ENCODE assay signal across 32 cellular contexts in genomic region chr17:38768417-38768816, GRCh38. TPM values are rescaled to one million over a fixed set of nuclear protein-coding genes. Genes with fewer than 3 reads are reported as not detected.
DNase-seq lines count a peak whose midpoint lies in the region; ATAC-seq and TF ChIP-seq lines count a peak whose summit lies in the region.
"Had no signal": no experiment of that assay in that cellular context is flagged by ENCODE, and none has a peak within 500 bp of the region (broad histone marks: within the 10 kb centered on the region; RNA-seq: fewer than 3 reads in every experiment).

No MANE protein-coding gene starts in this region.

- no peaks in the 10 kb centered on the region for H3K9me3 Mint-ChIP-seq in activated T-cell treated with anti-CD3 and anti-CD28 coated beads, Interleukin-2, amount 50 U/mL, for 24 hours
- H3K9me3 Mint-ChIP-seq in activated T-cell treated with anti-CD3 and anti-CD28 coated beads, Interleukin-2, amount 50 U/mL, for 72 hours, result no peaks in the 10 kb centered on the region
- no peaks in the 10 kb centered on the region for H3K9me3 Mint-ChIP-seq in stimulated activated naive B cell treated with anti-CD40 and anti-IgM and Interleukin-4, amounts not matched to agents 10 μg/mL and 1 μg/mL and 100 μg/mL, for 72 hours
- H3K9me3 Mint-ChIP-seq: activated naive CD4-positive, alpha-beta T cell treated with anti-CD3 and anti-CD28 coated beads, Interleukin-2, amount 50 U/mL, for 72 hours; CD4-positive, alpha-beta memory T cell; GM23338; immature natural killer cell had no signal

- no peak for DNase-seq in activated T-cell treated with anti-CD3 and anti-CD28 coated beads, Interleukin-2, amount 50 U/mL, for 24 hours
- no peak for DNase-seq in activated T-cell treated with anti-CD3 and anti-CD28 coated beads, Interleukin-2, amount 50 U/mL, for 72 hours
- DNase-seq in LNCaP clone FGC (ENCODE audit: low read depth) (peak; percentile 44), left ventricle myocardium superior (peak; percentile 52), NCI-H345 (lab: John Stamatoyannopoulos, UW) (no peak), NCI-H82 (lab: John Stamatoyannopoulos, UW) (no peak)
- no peak for DNase-seq in stimulated activated naive B cell treated with anti-CD40 and anti-IgM and Interleukin-4, amounts not matched to agents 10 μg/mL and 1 μg/mL and 100 μg/mL, for 72 hours
- DNase-seq in stimulated activated naive CD4-positive, alpha-beta T cell (lab: John Stamatoyannopoulos, UW), result no peak
- DNase-seq: activated CD4-positive, alpha-beta T cell treated with anti-CD3 and anti-CD28 coated beads for 36 hours; activated CD8-positive, alpha-beta memory T cell treated with anti-CD3 and anti-CD28 coated beads for 24 hours; activated effector memory CD4-positive, alpha-beta T cell treated with Interleukin-2 at 50 U/mL for 16 hours; activated T-cell treated with anti-CD3 and anti-CD28 coated beads for 4 hours; AML-193; CD4-positive, alpha-beta memory T cell; central memory CD4-positive, alpha-beta T cell; EL; immature natural killer cell; NCI-H1092; NCI-H1694; NCI-H2171 treated with DMSO at 0.1 percent for 48 hours; NCI-H524 treated with DMSO at 0.1 percent for 48 hours; PC-9; SIG-M5; sigmoid colon; stimulated activated CD4-positive, alpha-beta T cell treated with anti-CD3 and anti-CD28 coated beads, Interleukin-12 subunit alpha, Interleukin-12 subunit beta, amount 100 ng/mL, for 4 hours; stimulated activated CD4-positive, alpha-beta T cell treated with anti-CD3 and anti-CD28 coated beads, Interleukin-2, amount 100 ng/mL, for 48 hours; T-helper 9 cell; upper lobe of right lung had no signal

- intact Hi-C loops in left ventricle myocardium superior (cut with micrococcal nuclease), result no loop called here

- no peak overlapping the region for H3K4me3 ChIP-seq in LNCaP clone FGC (ENCODE audit: low read depth, low read length)
- H3K4me3 ChIP-seq: GM23338, PC-9, sigmoid colon, suprapubic skin, upper lobe of right lung had no signal

- H3K27me3 Mint-ChIP-seq in activated T-cell treated with anti-CD3 and anti-CD28 coated beads, Interleukin-2, amount 50 U/mL, for 24 hours, result no peaks in the 10 kb centered on the region
- no peaks in the 10 kb centered on the region for H3K27me3 Mint-ChIP-seq in activated T-cell treated with anti-CD3 and anti-CD28 coated beads, Interleukin-2, amount 50 U/mL, for 72 hours (ENCODE audit: low read depth)
- no peaks in the 10 kb centered on the region for H3K27me3 Mint-ChIP-seq in stimulated activated naive B cell treated with anti-CD40 and anti-IgM and Interleukin-4, amounts not matched to agents 10 μg/mL and 1 μg/mL and 100 μg/mL, for 72 hours
- H3K27me3 Mint-ChIP-seq: activated CD4-positive, alpha-beta T cell treated with anti-CD3 and anti-CD28 coated beads for 36 hours; CD4-positive, alpha-beta memory T cell; progenitor cell of endocrine pancreas had no signal

- ATAC-seq in activated T-cell treated with anti-CD3 and anti-CD28 coated beads, Interleukin-2, amount 50 U/mL, for 72 hours (replicated peaks in 1 of 2), result no peak
- ATAC-seq in left ventricle myocardium superior, result peak; percentile 77
- no peak for ATAC-seq in stimulated activated naive B cell treated with anti-CD40 and anti-IgM and Interleukin-4, amounts not matched to agents 10 μg/mL and 1 μg/mL and 100 μg/mL, for 72 hours (replicated peaks)
- ATAC-seq: activated CD4-positive, alpha-beta T cell treated with anti-CD3 and anti-CD28 coated beads for 36 hours; activated naive CD4-positive, alpha-beta T cell treated with anti-CD3 and anti-CD28 coated beads, Interleukin-2, amount 50 U/mL, for 72 hours; GM23338; upper lobe of right lung had no signal

- TF ChIP-seq CTCF in LNCaP clone FGC (IDR thresholded peaks at IDR 0.05; ENCODE audit: control insufficient read depth, extremely low read depth, insufficient read depth), result no peak

- no peaks in the 10 kb centered on the region for H3K4me1 Mint-ChIP-seq in activated T-cell treated with anti-CD3 and anti-CD28 coated beads, Interleukin-2, amount 50 U/mL, for 24 hours (ENCODE audit: low read depth)
- no peaks in the 10 kb centered on the region for H3K4me1 Mint-ChIP-seq in activated T-cell treated with anti-CD3 and anti-CD28 coated beads, Interleukin-2, amount 50 U/mL, for 72 hours (ENCODE audit: low read depth)
- H3K4me1 Mint-ChIP-seq in stimulated activated naive B cell treated with anti-CD40 and anti-IgM and Interleukin-4, amounts not matched to agents 10 μg/mL and 1 μg/mL and 100 μg/mL, for 72 hours, result peaks cover 0 to 6% of the 10 kb centered on the region in 2 donors
- H3K4me1 Mint-ChIP-seq: activated CD4-positive, alpha-beta T cell treated with anti-CD3 and anti-CD28 coated beads for 36 hours; GM23338 had no signal

- peaks cover 98% of the 10 kb centered on the region for H3K36me3 Mint-ChIP-seq in activated T-cell treated with anti-CD3 and anti-CD28 coated beads, Interleukin-2, amount 50 U/mL, for 24 hours (ENCODE audit: low read depth)
- peaks cover 6 to 17% of the 10 kb centered on the region in 2 donors for H3K36me3 Mint-ChIP-seq in activated T-cell treated with anti-CD3 and anti-CD28 coated beads, Interleukin-2, amount 50 U/mL, for 72 hours (ENCODE audit: insufficient read depth in 2 of 2)
- peaks cover 52 to 73% of the 10 kb centered on the region in 2 donors for H3K36me3 Mint-ChIP-seq in stimulated activated naive B cell treated with anti-CD40 and anti-IgM and Interleukin-4, amounts not matched to agents 10 μg/mL and 1 μg/mL and 100 μg/mL, for 72 hours

- no peak overlapping the region for H3K4me3 Mint-ChIP-seq in activated T-cell treated with anti-CD3 and anti-CD28 coated beads, Interleukin-2, amount 50 U/mL, for 24 hours
- H3K4me3 Mint-ChIP-seq in activated T-cell treated with anti-CD3 and anti-CD28 coated beads, Interleukin-2, amount 50 U/mL, for 72 hours, result no peak overlapping the region
- no peak overlapping the region for H3K4me3 Mint-ChIP-seq in stimulated activated naive B cell treated with anti-CD40 and anti-IgM and Interleukin-4, amounts not matched to agents 10 μg/mL and 1 μg/mL and 100 μg/mL, for 72 hours
- H3K4me3 Mint-ChIP-seq: activated CD4-positive, alpha-beta T cell treated with anti-CD3 and anti-CD28 coated beads for 36 hours; CD4-positive, alpha-beta memory T cell; GM23338; immature natural killer cell had no signal

- peak overlapping the region; percentile 59 for H3K27ac Mint-ChIP-seq in activated T-cell treated with anti-CD3 and anti-CD28 coated beads, Interleukin-2, amount 50 U/mL, for 24 hours
- H3K27ac Mint-ChIP-seq in activated T-cell treated with anti-CD3 and anti-CD28 coated beads, Interleukin-2, amount 50 U/mL, for 72 hours, result no peak overlapping the region
- H3K27ac Mint-ChIP-seq in stimulated activated naive B cell treated with anti-CD40 and anti-IgM and Interleukin-4, amounts not matched to agents 10 μg/mL and 1 μg/mL and 100 μg/mL, for 72 hours, result peak overlapping the region; percentile 33
- H3K27ac Mint-ChIP-seq: activated CD4-positive, alpha-beta T cell treated with anti-CD3 and anti-CD28 coated beads for 36 hours; GM23338; progenitor cell of endocrine pancreas had no signal

RNA-seq across cellular contexts. Expression of gene PSMB3, which starts 15.9 kb away (rescaled TPM):
- total RNA-seq in activated T-cell treated with anti-CD3 and anti-CD28 coated beads, Interleukin-2, amount 50 U/mL, for 72 hours, result 100 to 1,000 TPM; 182 to 190 TPM
- total RNA-seq in left ventricle myocardium superior, result 167 TPM

RNA-seq across cellular contexts. Expression of gene PCGF2, which starts 20.3 kb away (rescaled TPM):
- total RNA-seq in activated T-cell treated with anti-CD3 and anti-CD28 coated beads, Interleukin-2, amount 50 U/mL, for 72 hours, result 1 to 10 TPM; 2.7 to 7.7 TPM
- total RNA-seq in left ventricle myocardium superior, result 23.8 TPM
- total RNA-seq: CD4-positive, alpha-beta memory T cell had no signal

RNA-seq across cellular contexts. Expression of gene PIP4K2B, which starts 30.9 kb away (rescaled TPM):
- 10 to 100 TPM; 32.7 to 34.3 TPM for total RNA-seq in activated T-cell treated with anti-CD3 and anti-CD28 coated beads, Interleukin-2, amount 50 U/mL, for 72 hours
- 42.3 TPM for total RNA-seq in left ventricle myocardium superior

RNA-seq across cellular contexts. Expression of gene CISD3, which starts 38.3 kb away (rescaled TPM):
- total RNA-seq in activated T-cell treated with anti-CD3 and anti-CD28 coated beads, Interleukin-2, amount 50 U/mL, for 72 hours, result 10 to 100 TPM; 25.5 to 27.8 TPM
- 87.9 TPM for total RNA-seq in left ventricle myocardium superior

RNA-seq across cellular contexts. Expression of gene CWC25, which starts 56.7 kb away (rescaled TPM):
- total RNA-seq in activated T-cell treated with anti-CD3 and anti-CD28 coated beads, Interleukin-2, amount 50 U/mL, for 72 hours, result 10 to 100 TPM; 29.7 to 33.5 TPM
- 10.0 TPM for total RNA-seq in left ventricle myocardium superior

Comparison
In these comparisons a context has a peak if more than half of its experiments do, and no peak if none do; other contexts are left out.
1. DNase-seq: peak in LNCaP clone FGC (single experiment) and left ventricle myocardium superior (single experiment); none in activated T-cell treated with anti-CD3 and anti-CD28 coated beads, Interleukin-2, amount 50 U/mL, for 24 hours (single experiment), activated T-cell treated with anti-CD3 and anti-CD28 coated beads, Interleukin-2, amount 50 U/mL, for 72 hours (0 of 2), stimulated activated naive B cell treated with anti-CD40 and anti-IgM and Interleukin-4, amounts not matched to agents 10 μg/mL and 1 μg/mL and 100 μg/mL, for 72 hours (single experiment), stimulated activated naive CD4-positive, alpha-beta T cell (0 of 6), NCI-H345 (single experiment) and NCI-H82 (single experiment).